ENCODE assay signal across 31 cellular contexts in the genomic region with DNA sequence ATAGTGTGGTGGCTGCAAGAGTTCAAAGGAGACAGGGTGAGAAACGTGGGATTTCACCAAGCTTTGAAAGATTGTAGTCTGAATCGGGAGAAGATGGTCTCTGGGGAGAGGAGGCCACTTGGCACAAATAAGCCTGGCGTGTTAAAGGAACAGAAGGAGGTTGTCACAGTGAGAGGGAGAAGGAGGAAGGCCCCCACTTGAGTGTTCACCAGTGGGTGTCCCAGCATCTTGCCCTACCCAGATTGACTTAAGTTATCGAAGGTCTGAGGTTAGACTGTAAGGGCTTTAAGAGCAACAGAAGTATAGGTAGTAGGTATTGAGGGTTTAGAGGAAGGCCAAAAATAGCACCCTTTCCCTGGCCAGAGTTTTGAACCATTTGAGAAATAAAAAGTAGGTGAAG. TPM values are rescaled to one million over a fixed set of nuclear protein-coding genes. Genes with fewer than 3 reads are reported as not detected.
DNase-seq lines count a peak whose midpoint lies in the region; ATAC-seq, FAIRE-seq and TF ChIP-seq lines count a peak whose summit lies in the region.
"Had no signal": no experiment of that assay in that cellular context is flagged by ENCODE, and none has a peak within 500 bp of the region (broad histone marks: within the 10 kb centered on the region; RNA-seq: fewer than 3 reads in every experiment).

No MANE protein-coding gene starts in this region.

- TF ChIP-seq CTCF in AG04450 (IDR thresholded peaks at IDR 0.05; ENCODE audit: low read depth, low read length) (no peak), smooth muscle cell (IDR thresholded peaks at IDR 0.05; ENCODE audit: borderline replicate concordance, insufficient read depth, poor library complexity, severe bottlenecking) (no peak), body of pancreas (IDR thresholded peaks at IDR 0.05) (no peak)

- no peak for DNase-seq in AG04450 (ENCODE audit: low read depth, low spot score)
- DNase-seq in GM12892 (ENCODE audit: insufficient read length) = no peak
- no peak for DNase-seq in memory B cell (ENCODE audit: low spot score in 2 of 2)
- no peak for DNase-seq in DMS 273 treated with DMSO at 0.1 percent for 48 hours (lab: John Stamatoyannopoulos, UW)
- no peak for DNase-seq in smooth muscle cell (lab: John Stamatoyannopoulos, UW; ENCODE audit: unreplicated experiment)
- no peak for DNase-seq in body of pancreas
- DNase-seq in Right ventricle myocardium inferior (ENCODE audit: missing footprints) = no peak
- DNase-seq: ACHN; activated CD4-positive, alpha-beta T cell treated with anti-CD3 and anti-CD28 coated beads, Interleukin-2, amount 50 U/mL, for 1 hour; activated CD8-positive, alpha-beta memory T cell treated with anti-CD3 and anti-CD28 coated beads, Interleukin-2, amount 10 ng/mL, durations not matched to agents 7 days and 5 days; activated naive CD8-positive, alpha-beta T cell treated with anti-CD3 and anti-CD28 coated beads for 36 hours; activated T-cell treated with anti-CD3 and anti-CD28 coated beads, Interleukin-2, amount 50 U/mL, for 72 hours; DMS153; effector memory CD4-positive, alpha-beta T cell; foreskin melanocyte; midbrain; natural killer cell; NCI-H1048; NCI-H187; NCI-H226; NCI-H774; pancreas; stimulated activated CD4-positive, alpha-beta T cell treated with anti-CD3 and anti-CD28 coated beads, Interleukin-12 subunit alpha, Interleukin-12 subunit beta, amount 100 ng/mL, for 4 hours; stimulated activated CD4-positive, alpha-beta T cell treated with anti-CD3 and anti-CD28 coated beads, Interleukin-4, amount 100 ng/mL, for 24 hours; stimulated activated naive CD4-positive, alpha-beta T cell treated with Interleukin-2 at 50 U/mL for 16 hours had no signal

- ATAC-seq in activated T-helper 17 cell treated with anti-CD3 and anti-CD28 coated beads, Interleukin-2, amount 50 U/mL, for 72 hours (replicated peaks) = no peak
- ATAC-seq in memory B cell (ENCODE audit: low read depth) (no peak), body of pancreas (no peak), Right ventricle myocardium inferior (no peak)
- ATAC-seq: activated CD8-positive, alpha-beta memory T cell treated with anti-CD3 and anti-CD28 coated beads, Interleukin-2, amount 10 ng/mL, durations not matched to agents 7 days and 5 days; activated T-cell treated with anti-CD3 and anti-CD28 coated beads, Interleukin-2, amount 50 U/mL, for 72 hours; natural killer cell had no signal

- peak overlapping the region; percentile 0 for H3K4me3 Mint-ChIP-seq in activated T-helper 17 cell treated with anti-CD3 and anti-CD28 coated beads, Interleukin-2, amount 50 U/mL, for 72 hours
- H3K4me3 Mint-ChIP-seq in memory B cell = peak overlapping the region; percentile 28
- H3K4me3 Mint-ChIP-seq: activated CD8-positive, alpha-beta memory T cell treated with anti-CD3 and anti-CD28 coated beads, Interleukin-2, amount 10 ng/mL, durations not matched to agents 7 days and 5 days; activated naive CD8-positive, alpha-beta T cell treated with anti-CD3 and anti-CD28 coated beads for 36 hours; brain; natural killer cell had no signal

- H3K4me3 ChIP-seq in AG04450 (ENCODE audit: low read depth, low read length) (no peak overlapping the region), smooth muscle cell (no peak overlapping the region), body of pancreas (no peak overlapping the region)
- H3K4me3 ChIP-seq: hepatocyte, pancreas, right atrium auricular region had no signal

- H3K27me3 ChIP-seq in AG04450 (ENCODE audit: control insufficient read depth, insufficient read depth, low read length) (no peaks in the 10 kb centered on the region), smooth muscle cell (ENCODE audit: low read depth) (no peaks in the 10 kb centered on the region), body of pancreas (no peaks in the 10 kb centered on the region)
- H3K27me3 ChIP-seq: hepatocyte, pancreas, right atrium auricular region had no signal

- no peak overlapping the region for H3K4me2 ChIP-seq in smooth muscle cell
- H3K4me2 ChIP-seq: hepatocyte had no signal

- H3K27ac ChIP-seq in AG04450 (ENCODE audit: low read depth, low read length) = peak overlapping the region; percentile 77
- H3K27ac ChIP-seq in smooth muscle cell (ENCODE audit: low read depth) = no peak overlapping the region
- H3K27ac ChIP-seq in body of pancreas = no peak overlapping the region
- H3K27ac ChIP-seq: C4-2B, pancreas, right atrium auricular region had no signal

- no peak overlapping the region for H3K9ac ChIP-seq in smooth muscle cell (ENCODE audit: low read depth)

- H3K9me3 Mint-ChIP-seq in activated T-helper 17 cell treated with anti-CD3 and anti-CD28 coated beads, Interleukin-2, amount 50 U/mL, for 72 hours = no peaks in the 10 kb centered on the region
- H3K9me3 Mint-ChIP-seq in memory B cell = no peaks in the 10 kb centered on the region
- H3K9me3 Mint-ChIP-seq: activated naive CD8-positive, alpha-beta T cell treated with anti-CD3 and anti-CD28 coated beads for 36 hours; activated T-cell treated with anti-CD3 and anti-CD28 coated beads, Interleukin-2, amount 50 U/mL, for 72 hours; brain; natural killer cell had no signal

- CTCF ChIA-PET in AG04450 (lab: Charles Lee) = interaction anchor here (0.5 to 8.5 kb wide), 2 partner anchors 26 to 183 kb away, joined by 5 to 45 read pairs; no protein-coding TSS in a partner anchor

- H4K20me1 ChIP-seq in smooth muscle cell (ENCODE audit: low read depth) = peaks cover 10% of the 10 kb centered on the region

- no peaks in the 10 kb centered on the region for H3K9me3 ChIP-seq in AG04450 (ENCODE audit: control insufficient read depth, insufficient read depth, low read length)
- H3K9me3 ChIP-seq in smooth muscle cell (replicated peaks; ENCODE audit: low read depth) = no peaks in the 10 kb centered on the region
- no peaks in the 10 kb centered on the region for H3K9me3 ChIP-seq in body of pancreas
- H3K9me3 ChIP-seq: pancreas, right atrium auricular region had no signal

- H2AFZ ChIP-seq in smooth muscle cell (ENCODE audit: low read depth) = no peak overlapping the region
- H2AFZ ChIP-seq: hepatocyte had no signal

- peak overlapping the region; percentile 0 for H3K27ac Mint-ChIP-seq in activated T-helper 17 cell treated with anti-CD3 and anti-CD28 coated beads, Interleukin-2, amount 50 U/mL, for 72 hours
- H3K27ac Mint-ChIP-seq in memory B cell = peak overlapping the region; percentile 67
- H3K27ac Mint-ChIP-seq: activated CD8-positive, alpha-beta memory T cell treated with anti-CD3 and anti-CD28 coated beads, Interleukin-2, amount 10 ng/mL, durations not matched to agents 7 days and 5 days; activated naive CD8-positive, alpha-beta T cell treated with anti-CD3 and anti-CD28 coated beads for 36 hours; activated T-cell treated with anti-CD3 and anti-CD28 coated beads, Interleukin-2, amount 50 U/mL, for 72 hours; brain had no signal

- POLR2A ChIA-PET in AG04450 (lab: Yijun Ruan, JAX) = interaction anchor here (0.6 to 1.5 kb wide), 2 partner anchors 47 to 129 kb away, joined by 3 to 5 read pairs; no protein-coding TSS in a partner anchor

- no peaks in the 10 kb centered on the region for H3K27me3 Mint-ChIP-seq in activated T-helper 17 cell treated with anti-CD3 and anti-CD28 coated beads, Interleukin-2, amount 50 U/mL, for 72 hours
- H3K27me3 Mint-ChIP-seq in memory B cell = no peaks in the 10 kb centered on the region
- H3K27me3 Mint-ChIP-seq: activated CD8-positive, alpha-beta memory T cell treated with anti-CD3 and anti-CD28 coated beads, Interleukin-2, amount 10 ng/mL, durations not matched to agents 7 days and 5 days; activated naive CD8-positive, alpha-beta T cell treated with anti-CD3 and anti-CD28 coated beads for 36 hours; brain had no signal

- peaks cover 5% of the 10 kb centered on the region for H3K36me3 ChIP-seq in smooth muscle cell (ENCODE audit: low read depth)
- H3K36me3 ChIP-seq in body of pancreas (replicated peaks in 1 of 2; ENCODE audit: insufficient read depth in 1 of 2, low read depth in 2 of 2) = no peaks in the 10 kb centered on the region
- H3K36me3 ChIP-seq: pancreas, right atrium auricular region had no signal

- peaks cover 38% of the 10 kb centered on the region for H3K4me1 Mint-ChIP-seq in activated T-helper 17 cell treated with anti-CD3 and anti-CD28 coated beads, Interleukin-2, amount 50 U/mL, for 72 hours
- peaks cover 18% of the 10 kb centered on the region for H3K4me1 Mint-ChIP-seq in memory B cell

- intact Hi-C loops in body of pancreas (cut with DNase I) = no loop called here
- intact Hi-C loops in Right ventricle myocardium inferior (cut with DNase I) = loop anchor here (5.0 kb wide), 1 partner anchor 184 kb away; no protein-coding TSS in a partner anchor

- H3F3A ChIP-seq in smooth muscle cell (ENCODE audit: low read depth) = peaks cover 20% of the 10 kb centered on the region

- H3K4me1 ChIP-seq in smooth muscle cell (ENCODE audit: low read depth) (peaks cover 17% of the 10 kb centered on the region), body of pancreas (peaks cover 72% of the 10 kb centered on the region)

- WGBS in smooth muscle cell (ENCODE audit: low lambda C conversion rate) = 93% methylated on average over 4 of the region's 4 CpGs
- WGBS in body of pancreas, 2 donors = 90 to 92% methylated on average over 4 of the region's 4 CpGs

- peaks cover 18% of the 10 kb centered on the region for H3K79me2 ChIP-seq in smooth muscle cell (ENCODE audit: low read depth)

- TF ChIP-seq POLR2A in GM12892 (IDR thresholded peaks at IDR 0.05; ENCODE audit: low read depth, low read length) (0 out of 2 replicates have a peak, but pooled peaks have one; percentile 43), body of pancreas (IDR thresholded peaks at IDR 0.05) (no peak)

- FAIRE-seq in GM12892 (lab: Jason Lieb, UNC) = no peak
- FAIRE-seq: H54, pancreas had no signal

- H3K36me3 Mint-ChIP-seq in activated T-helper 17 cell treated with anti-CD3 and anti-CD28 coated beads, Interleukin-2, amount 50 U/mL, for 72 hours (ENCODE audit: low read depth) = peaks cover 57% of the 10 kb centered on the region
- peaks cover 22% of the 10 kb centered on the region for H3K36me3 Mint-ChIP-seq in memory B cell
- H3K36me3 Mint-ChIP-seq: natural killer cell had no signal

RNA-seq across cellular contexts. Expression of a gene that starts 48.0 kb away (rescaled TPM):
- polyA plus RNA-seq in AG04450 (2011; rRNA removed) (60.6 and 72.2 TPM in 2 replicates), smooth muscle cell (26.3 and 29.5 TPM in 2 replicates)
- polyA minus RNA-seq in AG04450 (2011; rRNA and poly(A)+ RNA removed) = 215 and 248 TPM in 2 replicates
- polyA plus RNA-seq in GM12892 (2012; ENCODE audit: missing spikeins) = 15.7 TPM
- 10 to 100 TPM; 26.9 to 86.0 TPM for total RNA-seq in activated T-helper 17 cell treated with anti-CD3 and anti-CD28 coated beads, Interleukin-2, amount 50 U/mL, for 72 hours
- total RNA-seq in smooth muscle cell (103 and 113 TPM in 2 replicates), body of pancreas (10 to 100 TPM; 28.5 to 29.7 TPM), Right ventricle myocardium inferior (35.5 TPM)
